8 cellular contexts compared by ENCODE assay signal in genomic region chr3:73508330-73508954, GRCh38.
A peak's percentile ranks its signal among the peaks of the same experiment; 100 is the strongest.
DNase-seq lines count a peak whose midpoint lies in the region; ATAC-seq and TF ChIP-seq lines count a peak whose summit lies in the region.

No MANE protein-coding gene starts in this region.

- H3K4me1 ChIP-seq in HAP-1 (no peaks in the 10 kb centered on the region; the same call in 1 of the 2 replicates), muscle layer of duodenum (ENCODE audit: control insufficient read depth in 1 of 2, insufficient read depth in 2 of 2, low read length in 2 of 2) (peaks cover 5 to 67% of the 10 kb centered on the region in 2 donors)

- ATAC-seq in SK-N-SH treated with all-trans-retinoic acid at 6 μM for 48 hours (peak; percentile 83), esophagus mucosa (peak; percentile 83)

- in situ Hi-C loops in HAP-1 (cut with MboI; ENCODE audit: low sequenced_read_pairs): loop anchor here (10.0 kb wide), 1 partner anchor 336 kb away; no protein-coding TSS in a partner anchor

- H3K4me3 ChIP-seq in HAP-1 (no peak overlapping the region), muscle layer of duodenum (ENCODE audit: low read depth in 1 of 2, low read length in 2 of 2) (no peak overlapping the region)

- H3K36me3 ChIP-seq in HAP-1 (replicated peaks): no peaks in the 10 kb centered on the region
- H3K36me3 ChIP-seq in muscle layer of duodenum (ENCODE audit: control insufficient read depth in 1 of 2, insufficient read depth in 2 of 2, low read length in 2 of 2): no peaks in the 10 kb centered on the region

- DNase-seq in activated CD4-positive, alpha-beta T cell treated with anti-CD3 and anti-CD28 coated beads for 48 hours: peak; percentile 36
- no peak for DNase-seq in activated CD4-positive, alpha-beta T cell treated with anti-CD3 and anti-CD28 coated beads for 4 hours
- peak; percentile 76 to 78 for DNase-seq in HAP-1 (ENCODE audit: low spot score in 2 of 2)
- peak; percentile 44 for DNase-seq in NAMALWA (ENCODE audit: low spot score)
- DNase-seq in activated effector memory CD4-positive, alpha-beta T cell treated with Interleukin-2 at 50 U/mL for 16 hours: no peak

- H3K27ac ChIP-seq in muscle layer of duodenum (ENCODE audit: low read length): peak overlapping the region; percentile 54

- no peaks in the 10 kb centered on the region for H3K27me3 ChIP-seq in HAP-1 (ENCODE audit: low read depth)
- no peaks in the 10 kb centered on the region for H3K27me3 ChIP-seq in muscle layer of duodenum (ENCODE audit: low read depth, low read length)

- H3K9me3 ChIP-seq in HAP-1: no peaks in the 10 kb centered on the region
- H3K9me3 ChIP-seq in muscle layer of duodenum (ENCODE audit: control insufficient read depth in 1 of 2, low read length in 2 of 2): no peaks in the 10 kb centered on the region

TF ChIP-seq in SK-N-SH treated with all-trans-retinoic acid at 6 μM for 48 hours, 23 proteins besides CTCF, POLR2A, EP300 and RAD21:
- TF ChIP-seq CSDC2 (CRISPR knock-in tag; IDR thresholded peaks at IDR 0.05): no peak
- TF ChIP-seq OSR1 (CRISPR knock-in tag; IDR thresholded peaks at IDR 0.05): no peak
- no peak for TF ChIP-seq TOX (CRISPR knock-in tag; IDR thresholded peaks at IDR 0.05; ENCODE audit: borderline replicate concordance)
- TF ChIP-seq TCF4 (CRISPR knock-in tag; IDR thresholded peaks at IDR 0.05; ENCODE audit: borderline replicate concordance): no peak
- TF ChIP-seq ARNTL (CRISPR knock-in tag; IDR thresholded peaks at IDR 0.05; ENCODE audit: borderline replicate concordance, low read depth): no peak
- no peak for TF ChIP-seq ZNF8 (CRISPR knock-in tag; IDR thresholded peaks at IDR 0.05)
- no peak for TF ChIP-seq ZNF565 (CRISPR knock-in tag; conservative IDR thresholded peaks at IDR 0.05; ENCODE audit: low read depth)
- no peak for TF ChIP-seq ZFP30 (CRISPR knock-in tag; IDR thresholded peaks at IDR 0.05)
- no peak for TF ChIP-seq ZNF70 (CRISPR knock-in tag; IDR thresholded peaks at IDR 0.05)
- no peak for TF ChIP-seq PPARA (CRISPR knock-in tag; IDR thresholded peaks at IDR 0.05; ENCODE audit: borderline replicate concordance)
- no peak for TF ChIP-seq ISL1 (CRISPR knock-in tag; IDR thresholded peaks at IDR 0.05)
- no peak for TF ChIP-seq PATZ1 (CRISPR knock-in tag; IDR thresholded peaks at IDR 0.05; ENCODE audit: borderline replicate concordance)
- TF ChIP-seq POU6F1 (CRISPR knock-in tag; IDR thresholded peaks at IDR 0.05; ENCODE audit: borderline replicate concordance, low read depth): no peak
- TF ChIP-seq ESRRG (CRISPR knock-in tag; IDR thresholded peaks at IDR 0.05): no peak

Comparison
In these comparisons a context has a peak if more than half of its experiments do, and no peak if none do; other contexts are left out.
1. DNase-seq: peak in activated CD4-positive, alpha-beta T cell treated with anti-CD3 and anti-CD28 coated beads for 48 hours (single experiment), HAP-1 (2 of 2) and NAMALWA (single experiment); none in activated CD4-positive, alpha-beta T cell treated with anti-CD3 and anti-CD28 coated beads for 4 hours (0 of 2) and activated effector memory CD4-positive, alpha-beta T cell treated with Interleukin-2 at 50 U/mL for 16 hours (single experiment).